32 cellular contexts compared by ENCODE assay signal in the genomic region with DNA sequence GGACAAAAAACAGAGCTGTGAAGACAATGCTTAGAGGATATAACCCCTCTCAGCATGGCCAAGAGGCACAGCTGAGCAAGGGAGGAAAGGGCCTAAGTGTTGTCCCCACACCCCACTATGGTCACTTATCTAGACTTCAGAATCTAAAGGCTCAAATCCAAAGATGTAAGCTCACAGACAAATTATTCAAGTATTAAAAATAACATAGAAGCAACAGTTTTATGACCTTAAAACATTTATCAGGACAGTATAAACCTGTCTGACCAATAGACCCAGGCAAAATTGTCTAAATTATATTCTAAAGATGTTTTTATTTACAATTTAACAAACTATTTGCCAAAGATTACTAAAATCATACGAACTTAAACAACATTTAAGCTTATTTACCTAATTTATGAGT. TPM values are rescaled to one million over a fixed set of nuclear protein-coding genes. Genes with fewer than 3 reads are reported as not detected.
DNase-seq lines count a peak whose midpoint lies in the region; ATAC-seq, FAIRE-seq and TF ChIP-seq lines count a peak whose summit lies in the region.
"Had no signal": no experiment of that assay in that cellular context is flagged by ENCODE, and none has a peak within 500 bp of the region (broad histone marks: within the 10 kb centered on the region; RNA-seq: fewer than 3 reads in every experiment).

No MANE protein-coding gene starts in this region.

- POLR2A ChIA-PET in MCF 10A (lab: Yijun Ruan, JAX) = no interaction called here

- 44% methylated on average over 1 of the region's 1 CpG for WGBS in esophagus muscularis mucosa
- WGBS in small intestine, 3 donors = 18 to 37% (median 22%) methylated on average over 1 of the region's 1 CpG

- no peaks in the 10 kb centered on the region for H3K36me3 Mint-ChIP-seq in MCF 10A (ENCODE audit: insufficient read depth, unreplicated experiment)
- H3K36me3 Mint-ChIP-seq: activated CD4-positive, alpha-beta memory T cell treated with anti-CD3 and anti-CD28 coated beads for 36 hours; stimulated activated memory B cell treated with anti-CD40 and anti-IgM and Interleukin-4, amounts not matched to agents 10 μg/mL and 1 μg/mL and 100 μg/mL, for 72 hours had no signal

- no peak overlapping the region for H3K27ac Mint-ChIP-seq in MCF 10A (ENCODE audit: low read depth, unreplicated experiment)
- H3K27ac Mint-ChIP-seq: activated CD4-positive, alpha-beta memory T cell treated with anti-CD3 and anti-CD28 coated beads for 36 hours; activated T-helper 1 cell treated with anti-CD3 and anti-CD28 coated beads, Interleukin-12 subunit alpha, Interleukin-12 subunit beta, Interleukin-2, Interleukin-4 antibody, amounts not matched to agents 30 ng/mL and 10 ng/mL and 1 ng/mL, durations not matched to agents 14 hours and 24 hours and 36 hours; B cell; progenitor cell of endocrine pancreas; stimulated activated memory B cell treated with anti-CD40 and anti-IgM and Interleukin-4, amounts not matched to agents 10 μg/mL and 1 μg/mL and 100 μg/mL, for 72 hours had no signal

- no TSS peak for BruUV-seq in MCF 10A (replicated peaks; lab: Mats Ljungman, UMichigan)

- no peak overlapping the region for H3K4me3 ChIP-seq in breast epithelium
- no peak overlapping the region for H3K4me3 ChIP-seq in adipocyte (ENCODE audit: low read length)
- H3K4me3 ChIP-seq in esophagus muscularis mucosa = no peak overlapping the region
- no peak overlapping the region for H3K4me3 ChIP-seq in small intestine (ENCODE audit: low read depth in 1 of 2, low read length in 2 of 2)
- H3K4me3 ChIP-seq: dorsolateral prefrontal cortex, heart right ventricle, sigmoid colon, upper lobe of left lung had no signal

- H3K27me3 ChIP-seq in breast epithelium (no peaks in the 10 kb centered on the region), adipocyte (replicated peaks; ENCODE audit: control insufficient read depth, insufficient read depth, low read length) (no peaks in the 10 kb centered on the region), esophagus muscularis mucosa (no peaks in the 10 kb centered on the region), small intestine (ENCODE audit: control insufficient read depth in 2 of 2, insufficient read depth in 2 of 2, low read length in 2 of 2) (no peaks in the 10 kb centered on the region)
- H3K27me3 ChIP-seq: dorsolateral prefrontal cortex, heart right ventricle, neutrophil, sigmoid colon, upper lobe of left lung had no signal

- intact Hi-C loops in MCF 10A (cut with micrococcal nuclease) = no loop called here
- intact Hi-C loops in breast epithelium (cut with DNase I; ENCODE audit: low total_unique reads) = no loop called here
- intact Hi-C loops in esophagus muscularis mucosa (cut with DNase I) = no loop called here

- H3K27me3 Mint-ChIP-seq in MCF 10A (ENCODE audit: insufficient read depth, unreplicated experiment) = no peaks in the 10 kb centered on the region
- H3K27me3 Mint-ChIP-seq: progenitor cell of endocrine pancreas had no signal

- CTCF ChIA-PET in MCF 10A (lab: Yijun Ruan, JAX) = interaction anchor here (1.0 kb wide), 1 partner anchor 21 kb away, joined by 3 read pairs; no protein-coding TSS in a partner anchor

- H3K9me3 Mint-ChIP-seq in MCF 10A (ENCODE audit: unreplicated experiment) = peaks cover 15% of the 10 kb centered on the region

- H3K36me3 ChIP-seq in breast epithelium = no peaks in the 10 kb centered on the region
- no peaks in the 10 kb centered on the region for H3K36me3 ChIP-seq in adipocyte (ENCODE audit: control insufficient read depth, insufficient read depth, low read length, severe bottlenecking)
- H3K36me3 ChIP-seq in esophagus muscularis mucosa = no peaks in the 10 kb centered on the region
- H3K36me3 ChIP-seq in small intestine (ENCODE audit: control insufficient read depth in 2 of 2, insufficient read depth in 2 of 2, low read length in 2 of 2) = no peaks in the 10 kb centered on the region
- H3K36me3 ChIP-seq: heart right ventricle, neutrophil, sigmoid colon, upper lobe of left lung had no signal

- H3K4me1 Mint-ChIP-seq in MCF 10A (ENCODE audit: insufficient read depth, unreplicated experiment) = no peaks in the 10 kb centered on the region
- H3K4me1 Mint-ChIP-seq: B cell; stimulated activated memory B cell treated with anti-CD40 and anti-IgM and Interleukin-4, amounts not matched to agents 10 μg/mL and 1 μg/mL and 100 μg/mL, for 72 hours had no signal

- FAIRE-seq in small intestine (lab: Jason Lieb, UNC) = peak; percentile 49

- TF ChIP-seq POLR2A in breast epithelium (IDR thresholded peaks at IDR 0.05) (no peak), esophagus muscularis mucosa (IDR thresholded peaks at IDR 0.05; ENCODE audit: low read depth) (no peak)

- H3K27ac ChIP-seq in breast epithelium (no peak overlapping the region), esophagus muscularis mucosa (replicated peaks in 1 of 4) (no peak overlapping the region), small intestine (ENCODE audit: low read depth in 1 of 2, low read length in 1 of 2) (no peak overlapping the region)
- H3K27ac ChIP-seq: dorsolateral prefrontal cortex, foreskin keratinocyte, heart right ventricle, neutrophil, RWPE1, sigmoid colon, upper lobe of left lung had no signal

- TF ChIP-seq CTCF in MCF 10A (IDR thresholded peaks at IDR 0.05; ENCODE audit: unreplicated experiment) (no peak), breast epithelium (IDR thresholded peaks at IDR 0.05) (no peak), esophagus muscularis mucosa (IDR thresholded peaks at IDR 0.05) (no peak)

- H3K9ac ChIP-seq in adipocyte (ENCODE audit: low read length) = no peak overlapping the region

- ATAC-seq in HG03571 (IDR thresholded peaks at IDR 0.05; ENCODE audit: unreplicated experiment) = no peak
- ATAC-seq in HG02798 (IDR thresholded peaks at IDR 0.05; ENCODE audit: poor library complexity, unreplicated experiment) = no peak
- no peak for ATAC-seq in HG03139 (IDR thresholded peaks at IDR 0.05; ENCODE audit: unreplicated experiment)
- ATAC-seq: foreskin keratinocyte; heart right ventricle; stimulated activated memory B cell treated with anti-CD40 and anti-IgM and Interleukin-4, amounts not matched to agents 10 μg/mL and 1 μg/mL and 100 μg/mL, for 72 hours had no signal

- DNase-seq in MCF 10A (ENCODE audit: unreplicated experiment) (peak; percentile 11), breast epithelium (ENCODE audit: low spot score in 2 of 2) (no peak), adipocyte (ENCODE audit: low read depth) (peak; percentile 15), esophagus muscularis mucosa (ENCODE audit: extremely low spot score) (peak; percentile 47), small intestine (no peak)
- DNase-seq: activated CD4-positive, alpha-beta memory T cell treated with anti-CD3 and anti-CD28 coated beads for 36 hours; activated CD4-positive, CD25-positive, alpha-beta regulatory T cell treated with anti-CD3 and anti-CD28 coated beads, Interleukin-2, amount 50 U/mL, for 72 hours; activated CD8-positive, alpha-beta memory T cell treated with anti-CD3 and anti-CD28 coated beads, Interleukin-2, amount 50 U/mL, for 4 hours; activated naive CD4-positive, alpha-beta T cell treated with anti-CD3 and anti-CD28 coated beads, Interleukin-2, amount 50 U/mL, for 16 hours; DND-41; dorsolateral prefrontal cortex; heart right ventricle; kidney glomerular epithelial cell; NCI-H1105 treated with DMSO at 0.1 percent for 48 hours; NCI-H2081; NCI-H446 treated with DMSO at 0.1 percent for 48 hours; NCI-H82; sigmoid colon; stimulated activated CD4-positive, alpha-beta T cell treated with anti-CD3 and anti-CD28 coated beads, Interleukin-4, amount 100 ng/mL, for 4 hours; substantia nigra; T-helper 1 cell; upper lobe of left lung had no signal

- TF ChIP-seq EP300 in esophagus muscularis mucosa (IDR thresholded peaks at IDR 0.05) = no peak

- no peak overlapping the region for H3K4me3 Mint-ChIP-seq in MCF 10A (ENCODE audit: unreplicated experiment)
- H3K4me3 Mint-ChIP-seq: activated CD4-positive, alpha-beta memory T cell treated with anti-CD3 and anti-CD28 coated beads for 36 hours; activated T-helper 1 cell treated with anti-CD3 and anti-CD28 coated beads, Interleukin-12 subunit alpha, Interleukin-12 subunit beta, Interleukin-2, Interleukin-4 antibody, amounts not matched to agents 30 ng/mL and 10 ng/mL and 1 ng/mL, durations not matched to agents 14 hours and 24 hours and 36 hours; B cell; stimulated activated memory B cell treated with anti-CD40 and anti-IgM and Interleukin-4, amounts not matched to agents 10 μg/mL and 1 μg/mL and 100 μg/mL, for 72 hours had no signal

- H3K9me3 ChIP-seq in breast epithelium = peaks cover 14 to 36% of the 10 kb centered on the region in 2 donors
- H3K9me3 ChIP-seq in adipocyte (ENCODE audit: control insufficient read depth, low read length) = peaks cover 22% of the 10 kb centered on the region
- H3K9me3 ChIP-seq in esophagus muscularis mucosa = peaks cover 0 to 27% (median 21%) of the 10 kb centered on the region in 4 donors
- H3K9me3 ChIP-seq in small intestine (ENCODE audit: control insufficient read depth, low read depth) = no peaks in the 10 kb centered on the region
- H3K9me3 ChIP-seq: neutrophil had no signal

- H3K4me1 ChIP-seq in breast epithelium (no peaks in the 10 kb centered on the region), adipocyte (ENCODE audit: control insufficient read depth, insufficient read depth, low read length) (peaks cover 15% of the 10 kb centered on the region), esophagus muscularis mucosa (peaks cover 0 to 2% (median under 1%) of the 10 kb centered on the region in 4 donors), small intestine (ENCODE audit: control insufficient read depth in 2 of 2, insufficient read depth in 1 of 2, low read depth in 1 of 2, low read length in 1 of 2) (no peaks in the 10 kb centered on the region)
- H3K4me1 ChIP-seq: foreskin keratinocyte, heart right ventricle, upper lobe of left lung had no signal

RNA-seq across cellular contexts. Expression of gene PRICKLE1, which starts 28.1 kb away (rescaled TPM):
- 7.9 and 14.1 TPM in 2 replicates for total RNA-seq in MCF 10A (2022)
- total RNA-seq in breast epithelium = 1 to 10 TPM; 6.4 to 9.4 (median 9.2) TPM
- 10 to 100 TPM; 12.5 to 36.9 (median 24.4) TPM for total RNA-seq in esophagus muscularis mucosa
- 1 to 10 TPM in 1 of 3 donors, under 1 TPM in 2; 0.22 to 1.1 (median 0.54) TPM for polyA plus RNA-seq in small intestine
- total RNA-seq: activated CD4-positive, alpha-beta memory T cell treated with anti-CD3 and anti-CD28 coated beads for 36 hours had no signal

Comparison
In these comparisons a context has a peak if more than half of its experiments do, and no peak if none do; other contexts are left out.
1. DNase-seq: peak in MCF 10A (single experiment), adipocyte (single experiment) and esophagus muscularis mucosa (single experiment); none in breast epithelium (0 of 2) and small intestine (single experiment).